36 cellular contexts compared by ENCODE assay signal in the genomic region with DNA sequence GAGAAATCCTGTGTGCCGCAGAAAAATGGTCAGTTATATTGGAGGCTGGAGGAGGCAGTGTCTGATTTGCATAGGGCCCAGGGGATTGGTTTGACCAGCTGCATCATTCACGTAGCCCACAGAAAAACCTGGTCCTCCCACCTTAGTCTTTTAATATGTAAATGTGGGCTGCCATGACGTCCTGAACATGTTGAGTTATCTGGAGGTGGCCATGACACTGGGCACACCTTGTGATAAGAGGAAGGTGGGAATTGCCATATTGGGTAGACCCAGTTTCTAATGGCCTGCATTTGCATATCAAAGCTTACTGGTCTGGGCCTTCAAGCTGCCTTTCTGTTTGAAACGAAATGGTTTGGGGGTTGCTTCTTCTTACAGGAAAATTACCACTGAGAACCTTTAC.
"Had no signal": no experiment of that assay in that cellular context is flagged by ENCODE, and none has a peak within 500 bp of the region (broad histone marks: within the 10 kb centered on the region; RNA-seq: fewer than 3 reads in every experiment).

No MANE protein-coding gene starts in this region.

- H3K4me3 ChIP-seq: adrenal gland, body of pancreas, breast epithelium had no signal

- H3K27me3 ChIP-seq: adrenal gland, body of pancreas, brain microvascular endothelial cell, breast epithelium had no signal

- FAIRE-seq: astrocyte, TTC549 had no signal

- H3K27ac ChIP-seq: adrenal gland, body of pancreas, brain microvascular endothelial cell, breast epithelium, VCaP had no signal

- H3K9me3 ChIP-seq: adrenal gland, body of pancreas, breast epithelium had no signal

- H3K4me3 Mint-ChIP-seq: activated CD4-positive, alpha-beta memory T cell treated with anti-CD3 and anti-CD28 coated beads, Interleukin-2, amount 10 ng/mL, durations not matched to agents 7 days and 5 days; activated CD4-positive, alpha-beta T cell treated with anti-CD3 and anti-CD28 coated beads for 36 hours; activated CD4-positive, alpha-beta T cell treated with anti-CD3 and anti-CD28 coated beads, Interleukin-2, amount 10 ng/mL, durations not matched to agents 7 days and 5 days; activated CD8-positive, alpha-beta memory T cell treated with anti-CD3 and anti-CD28 coated beads, Interleukin-2, amount 10 ng/mL, durations not matched to agents 7 days and 5 days; activated CD8-positive, alpha-beta T cell treated with anti-CD3 and anti-CD28 coated beads, Interleukin-2, amount 10 ng/mL, durations not matched to agents 7 days and 5 days; activated naive CD4-positive, alpha-beta T cell treated with anti-CD3 and anti-CD28 coated beads for 36 hours; activated naive CD8-positive, alpha-beta T cell treated with anti-CD3 and anti-CD28 coated beads for 36 hours; activated T-cell treated with anti-CD3 and anti-CD28 coated beads, Interleukin-2, amount 50 U/mL, for 24 hours; T-helper 1 cell treated with Interleukin-12 subunit alpha and Interleukin-12 subunit beta and Interleukin-4 antibody, amounts not matched to agents 30 μg/mL and 1 μg/mL, for 36 hours; T-helper 2 cell treated with Interferon-gamma antibody and Interleukin-4, amounts not matched to agents 5 μg/mL and 100 μg/mL, for 36 hours had no signal

- ATAC-seq: activated CD4-positive, alpha-beta T cell treated with anti-CD3 and anti-CD28 coated beads for 36 hours; activated CD4-positive, CD25-positive, alpha-beta regulatory T cell treated with anti-CD3 and anti-CD28 coated beads, Interleukin-2, amount 50 U/mL, for 24 hours; activated CD8-positive, alpha-beta memory T cell treated with anti-CD3 and anti-CD28 coated beads, Interleukin-2, amount 10 ng/mL, durations not matched to agents 7 days and 5 days; activated CD8-positive, alpha-beta T cell treated with anti-CD3 and anti-CD28 coated beads, Interleukin-2, amount 10 ng/mL, durations not matched to agents 7 days and 5 days; activated naive CD4-positive, alpha-beta T cell treated with anti-CD3 and anti-CD28 coated beads, Interleukin-2, amount 50 U/mL, for 72 hours; body of pancreas had no signal

- H3K4me1 ChIP-seq: adrenal gland, body of pancreas, breast epithelium had no signal

- H3K27me3 Mint-ChIP-seq: activated CD4-positive, alpha-beta memory T cell treated with anti-CD3 and anti-CD28 coated beads, Interleukin-2, amount 10 ng/mL, durations not matched to agents 7 days and 5 days; activated CD4-positive, alpha-beta T cell treated with anti-CD3 and anti-CD28 coated beads for 36 hours; activated CD4-positive, alpha-beta T cell treated with anti-CD3 and anti-CD28 coated beads, Interleukin-2, amount 10 ng/mL, durations not matched to agents 7 days and 5 days; activated CD8-positive, alpha-beta memory T cell treated with anti-CD3 and anti-CD28 coated beads, Interleukin-2, amount 10 ng/mL, durations not matched to agents 7 days and 5 days; activated naive CD8-positive, alpha-beta T cell treated with anti-CD3 and anti-CD28 coated beads for 36 hours; activated T-cell treated with anti-CD3 and anti-CD28 coated beads, Interleukin-2, amount 50 U/mL, for 24 hours had no signal

- H3K27ac Mint-ChIP-seq: activated CD4-positive, alpha-beta memory T cell treated with anti-CD3 and anti-CD28 coated beads, Interleukin-2, amount 10 ng/mL, durations not matched to agents 7 days and 5 days; activated CD4-positive, alpha-beta T cell treated with anti-CD3 and anti-CD28 coated beads for 36 hours; activated CD4-positive, alpha-beta T cell treated with anti-CD3 and anti-CD28 coated beads, Interleukin-2, amount 10 ng/mL, durations not matched to agents 7 days and 5 days; activated CD8-positive, alpha-beta memory T cell treated with anti-CD3 and anti-CD28 coated beads, Interleukin-2, amount 10 ng/mL, durations not matched to agents 7 days and 5 days; activated CD8-positive, alpha-beta T cell treated with anti-CD3 and anti-CD28 coated beads, Interleukin-2, amount 10 ng/mL, durations not matched to agents 7 days and 5 days; activated naive CD4-positive, alpha-beta T cell treated with anti-CD3 and anti-CD28 coated beads for 36 hours; activated naive CD4-positive, alpha-beta T cell treated with anti-CD3 and anti-CD28 coated beads, Interleukin-2, amount 50 U/mL, for 72 hours; activated naive CD8-positive, alpha-beta T cell treated with anti-CD3 and anti-CD28 coated beads for 36 hours; activated T-cell treated with anti-CD3 and anti-CD28 coated beads, Interleukin-2, amount 50 U/mL, for 24 hours; activated T-helper 2 cell treated with anti-CD3 and anti-CD28 coated beads, Interferon-gamma antibody, Interleukin-2, Interleukin-4, amounts not matched to agents 10 μg/mL and 5 μg/mL and 100 μg/mL, durations not matched to agents 14 hours and 24 hours and 36 hours; T-helper 1 cell treated with Interleukin-12 subunit alpha and Interleukin-12 subunit beta and Interleukin-4 antibody, amounts not matched to agents 30 μg/mL and 1 μg/mL, for 36 hours; T-helper 2 cell treated with Interferon-gamma antibody and Interleukin-4, amounts not matched to agents 5 μg/mL and 100 μg/mL, for 36 hours had no signal

- H3K36me3 ChIP-seq: adrenal gland, brain microvascular endothelial cell, breast epithelium had no signal

- DNase-seq: activated CD4-positive, alpha-beta memory T cell treated with anti-CD3 and anti-CD28 coated beads, Interleukin-2, amount 10 ng/mL, durations not matched to agents 7 days and 5 days; activated CD4-positive, alpha-beta T cell treated with anti-CD3 and anti-CD28 coated beads for 1 hour; activated CD4-positive, alpha-beta T cell treated with anti-CD3 and anti-CD28 coated beads for 36 hours; activated CD4-positive, alpha-beta T cell treated with anti-CD3 and anti-CD28 coated beads for 48 hours; activated CD4-positive, alpha-beta T cell treated with anti-CD3 and anti-CD28 coated beads, Interleukin-2, amount 10 ng/mL, durations not matched to agents 7 days and 5 days; activated CD4-positive, alpha-beta T cell treated with anti-CD3 and anti-CD28 coated beads, Interleukin-2, amount 50 U/mL, for 48 hours; activated CD4-positive, CD25-positive, alpha-beta regulatory T cell; activated CD8-positive, alpha-beta memory T cell treated with anti-CD3 and anti-CD28 coated beads for 24 hours; activated CD8-positive, alpha-beta memory T cell treated with anti-CD3 and anti-CD28 coated beads, Interleukin-2, amount 10 ng/mL, durations not matched to agents 7 days and 5 days; activated CD8-positive, alpha-beta memory T cell treated with anti-CD3 and anti-CD28 coated beads, Interleukin-2, amount 50 U/mL, for 48 hours; activated CD8-positive, alpha-beta T cell treated with anti-CD3 and anti-CD28 coated beads, Interleukin-2, amount 10 ng/mL, durations not matched to agents 7 days and 5 days; activated effector memory CD4-positive, alpha-beta T cell treated with Interleukin-2 at 50 U/mL for 16 hours; activated gamma-delta T cell; activated naive CD4-positive, alpha-beta T cell treated with anti-CD3 and anti-CD28 coated beads for 36 hours; activated naive CD4-positive, alpha-beta T cell treated with anti-CD3 and anti-CD28 coated beads, Interleukin-2, amount 50 U/mL, for 16 hours; activated naive CD8-positive, alpha-beta T cell treated with anti-CD3 and anti-CD28 coated beads for 36 hours; activated T-cell treated with anti-CD3 and anti-CD28 coated beads, Interleukin-2, amount 50 U/mL, for 24 hours; activated T-cell treated with anti-CD3 and anti-CD28 coated beads, Interleukin-2, amount 50 U/mL, for 48 hours; adrenal gland; amniotic stem cell; aorta; body of pancreas; brain microvascular endothelial cell; central memory CD4-positive, alpha-beta T cell; T-helper 1 cell; T-helper 2 cell; T-helper 9 cell had no signal
